Comparison of ENCODE assay signal across 8 cellular contexts in the genomic region with DNA sequence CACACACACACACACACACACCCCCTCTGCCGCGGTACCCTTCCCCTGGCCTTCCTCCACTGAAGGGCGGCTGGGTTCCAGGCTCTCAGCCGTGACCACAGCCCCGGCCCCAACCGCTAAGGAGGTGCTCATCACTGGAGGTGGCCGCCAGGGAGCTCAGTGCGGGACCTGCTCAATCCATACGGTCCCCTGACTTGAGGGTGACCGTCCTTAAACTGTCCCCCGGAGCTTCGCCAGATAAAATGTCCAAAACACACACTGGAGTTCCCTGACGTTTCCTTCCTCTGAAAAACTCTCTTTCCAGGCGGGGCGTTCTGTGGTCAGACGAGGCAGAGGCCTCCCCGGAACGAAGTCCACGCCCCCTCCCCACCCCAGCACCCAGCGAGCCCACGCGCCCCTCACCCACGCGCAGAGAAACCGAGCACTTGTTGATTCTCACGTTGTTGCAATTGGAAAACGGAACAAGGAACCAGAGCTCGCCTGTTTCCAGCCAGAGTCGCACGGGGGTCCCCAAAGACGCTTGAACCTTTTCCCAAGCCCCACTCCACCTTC. TPM values are rescaled to one million over a fixed set of nuclear protein-coding genes. Genes with fewer than 3 reads are reported as not detected.
DNase-seq lines count a peak whose midpoint lies in the region; ATAC-seq and TF ChIP-seq lines count a peak whose summit lies in the region.

No MANE protein-coding gene starts in this region.

- TF ChIP-seq CTCF in OCI-LY7 (conservative IDR thresholded peaks at IDR 0.05; ENCODE audit: low read length) (no peak), adrenal gland (IDR thresholded peaks at IDR 0.05) (no peak)

- H3K27ac ChIP-seq in GM23248 (no peak overlapping the region), OCI-LY7 (ENCODE audit: low read depth, low read length, poor library complexity, severe bottlenecking) (no peak overlapping the region), adrenal gland (peak overlapping the region in 4 of 5 donors; percentile 55 to 91 (median 81)), skeletal muscle tissue (ENCODE audit: low read depth, low read length) (peak overlapping the region; percentile 95)

- no peak for TF ChIP-seq POLR2A in adrenal gland (IDR thresholded peaks at IDR 0.05)

- H2AFZ ChIP-seq in GM23248, result peak overlapping the region; percentile 80
- H2AFZ ChIP-seq in OCI-LY7 (ENCODE audit: low read length), result no peak overlapping the region; the same call in 1 of the 2 replicates

- H4K20me1 ChIP-seq in GM23248 (ENCODE audit: insufficient read depth) (no peaks in the 10 kb centered on the region), OCI-LY7 (ENCODE audit: insufficient read depth, low read length) (no peaks in the 10 kb centered on the region; the same call in 1 of the 2 replicates)

- H3K4me3 ChIP-seq in GM23248 (peak overlapping the region; percentile 68), OCI-LY7 (ENCODE audit: low read depth, low read length, poor library complexity, severe bottlenecking) (peak overlapping the region; percentile 87), adrenal gland (peak overlapping the region in 2 of 4 donors; percentile 43 to 79), iPS-11a (ENCODE audit: low read depth, low read length) (peak overlapping the region; percentile 54), skeletal muscle tissue (ENCODE audit: low read length in 3 of 3) (peak overlapping the region; percentile 67 to 84 (median 80))

- WGBS in GM23248 (ENCODE audit: low coverage in 1 of 2, low lambda C conversion rate in 2 of 2, missing lambda C conversion rate in 2 of 2), 2 experiments, result 14 to 17% methylated on average over 29 to 30 of the region's 31 CpGs
- WGBS in adrenal gland, 4 donors, result 3 to 7% (median 7%) methylated on average over 15 to 31 of the region's 31 CpGs

- no TSS peak for BruUV-seq in OCI-LY7 (replicated peaks; lab: Mats Ljungman, UMichigan)

- peaks cover 47% of the 10 kb centered on the region for H3F3A ChIP-seq in GM23248 (ENCODE audit: insufficient read depth)

- H3K4me2 ChIP-seq in GM23248 (ENCODE audit: unreplicated experiment) (peak overlapping the region; percentile 67), OCI-LY7 (ENCODE audit: low read length) (peak overlapping the region; percentile 91)

- in situ Hi-C loops in GM23248 (cut with MboI), result no loop called here

- peaks cover 28% of the 10 kb centered on the region for H3K4me1 ChIP-seq in GM23248 (ENCODE audit: insufficient read depth)
- peaks cover 54% of the 10 kb centered on the region for H3K4me1 ChIP-seq in OCI-LY7 (ENCODE audit: insufficient read depth, low read length, poor library complexity, severe bottlenecking)
- peaks cover 0 to 36% of the 10 kb centered on the region in 2 donors for H3K4me1 ChIP-seq in adrenal gland (replicated peaks in 1 of 2)
- peaks cover 37 to 57% (median 53%) of the 10 kb centered on the region in 3 donors for H3K4me1 ChIP-seq in skeletal muscle tissue (ENCODE audit: control insufficient read depth in 3 of 3, insufficient read depth in 3 of 3, low read length in 3 of 3)

- ATAC-seq in HG03442 (IDR thresholded peaks at IDR 0.05; ENCODE audit: unreplicated experiment), result no peak

- H3K79me2 ChIP-seq in GM23248 (ENCODE audit: insufficient read depth) (no peaks in the 10 kb centered on the region), OCI-LY7 (ENCODE audit: insufficient read depth, low read depth, low read length) (peaks cover 43% of the 10 kb centered on the region)

- H3K9me3 ChIP-seq in GM23248 (ENCODE audit: low read depth), result no peaks in the 10 kb centered on the region
- H3K9me3 ChIP-seq in OCI-LY7 (ENCODE audit: low read length), result no peaks in the 10 kb centered on the region
- H3K9me3 ChIP-seq in adrenal gland (replicated peaks in 1 of 3), result no peaks in the 10 kb centered on the region
- H3K9me3 ChIP-seq in skeletal muscle tissue (ENCODE audit: control insufficient read depth in 3 of 3, low read length in 3 of 3), result no peaks in the 10 kb centered on the region

- no peak for DNase-seq in GM23248
- DNase-seq in OCI-LY7 (ENCODE audit: low spot score), result peak; percentile 36
- DNase-seq in adrenal gland, result peak in 6 of 7 donors; percentile 42 to 64 (median 55)
- no peak for DNase-seq in HEK293T (ENCODE audit: extremely low spot score)
- DNase-seq in effector CD8-positive, alpha-beta T cell (lab: John Stamatoyannopoulos, UW), result no peak

- no peaks in the 10 kb centered on the region for H3K36me3 ChIP-seq in GM23248 (ENCODE audit: low read depth)
- H3K36me3 ChIP-seq in OCI-LY7 (ENCODE audit: insufficient read depth, low read length), result peaks cover 7% of the 10 kb centered on the region
- no peaks in the 10 kb centered on the region for H3K36me3 ChIP-seq in adrenal gland (replicated peaks in 1 of 2)
- no peaks in the 10 kb centered on the region for H3K36me3 ChIP-seq in skeletal muscle tissue (ENCODE audit: control insufficient read depth in 3 of 3, insufficient read depth in 3 of 3, low read length in 3 of 3)

- POLR2A ChIA-PET in OCI-LY7 (lab: Charles Lee) (interaction anchor here (0.6 to 1.0 kb wide), 2 partner anchors 9 to 85 kb away, joined by 3 to 8 read pairs; no protein-coding TSS in a partner anchor), HEK293T (lab: Yijun Ruan, JAX) (no interaction called here)

- H3K9ac ChIP-seq in GM23248 (peak overlapping the region; percentile 66), skeletal muscle tissue (ENCODE audit: low read depth in 1 of 3, low read length in 3 of 3) (peak overlapping the region; percentile 86 to 95 (median 94))

- intact Hi-C loops in OCI-LY7 (cut with micrococcal nuclease; ENCODE audit: unreplicated experiment), result loop anchor here (5.0 kb wide), 1 partner anchor 34 kb away; no protein-coding TSS in a partner anchor
- intact Hi-C loops in adrenal gland (cut with DNase I), result no loop called here

- H3K9me2 ChIP-seq in GM23248 (ENCODE audit: insufficient read depth), result no peaks in the 10 kb centered on the region
- no peaks in the 10 kb centered on the region for H3K9me2 ChIP-seq in OCI-LY7 (ENCODE audit: insufficient read depth, low read length)

- CTCF ChIA-PET in OCI-LY7 (lab: Charles Lee; ENCODE audit: unreplicated experiment) (no interaction called here), HEK293T (lab: Yijun Ruan, JAX) (interaction anchor here (1.0 to 1.2 kb wide), 2 partner anchors 59 to 81 kb away, joined by 3 read pairs; no protein-coding TSS in a partner anchor)

- no peaks in the 10 kb centered on the region for H3K27me3 ChIP-seq in GM23248 (replicated peaks; ENCODE audit: insufficient read depth)
- no peaks in the 10 kb centered on the region for H3K27me3 ChIP-seq in adrenal gland
- no peaks in the 10 kb centered on the region for H3K27me3 ChIP-seq in skeletal muscle tissue (ENCODE audit: control insufficient read depth in 3 of 3, insufficient read depth in 3 of 3, low read length in 3 of 3)

TF ChIP-seq in HEK293T, 16 proteins besides CTCF, POLR2A, EP300 and RAD21:
- TF ChIP-seq CTBP1 (IDR thresholded peaks at IDR 0.05; ENCODE audit: borderline replicate concordance) (no peak), ARNT (IDR thresholded peaks at IDR 0.05) (no peak), FOXA1 (IDR thresholded peaks at IDR 0.05) (no peak), NFRKB (IDR thresholded peaks at IDR 0.05) (no peak), FOXM1 (IDR thresholded peaks at IDR 0.05; ENCODE audit: borderline replicate concordance) (no peak), FOXK2 (IDR thresholded peaks at IDR 0.05) (no peak), PKNOX1 (IDR thresholded peaks at IDR 0.05) (no peak), TARDBP (IDR thresholded peaks at IDR 0.05) (no peak), ELF4 (IDR thresholded peaks at IDR 0.05) (no peak), LEF1 (IDR thresholded peaks at IDR 0.05; ENCODE audit: borderline replicate concordance) (no peak), ZNF384 (IDR thresholded peaks at IDR 0.05) (no peak), SUZ12 (IDR thresholded peaks at IDR 0.05) (no peak)

RNA-seq across cellular contexts. Expression of gene MBP, which starts 1.4 kb away (rescaled TPM):
- 2.2 and 2.7 TPM in 2 replicates for total RNA-seq in GM23248 (2014; rRNA removed; shearing (Covaris generic))
- polyA plus RNA-seq in GM23248 (2016; fragmentation: Nextera tagmentation; extraction: Ambion mirVana) (2.9 and 3.3 TPM in 2 replicates), adrenal gland (1 to 10 TPM; 3.5 to 7.6 (median 6.2) TPM)
- 13.5 and 16.4 TPM in 2 replicates for total RNA-seq in OCI-LY7 (2014; rRNA removed; shearing (Covaris generic))
- total RNA-seq in OCI-LY7 (2022) (25.2 and 28.9 TPM in 2 replicates), adrenal gland (10 to 100 TPM; 11.2 to 23.7 (median 16.0) TPM), skeletal muscle tissue (22.4 TPM)

Comparison
In these comparisons a context has a peak if more than half of its experiments do, and no peak if none do; other contexts are left out.
1. DNase-seq: peak in OCI-LY7 (single experiment) and adrenal gland (6 of 7); none in GM23248 (single experiment), HEK293T (single experiment) and effector CD8-positive, alpha-beta T cell (single experiment).
2. H3K27ac ChIP-seq: peak in adrenal gland (4 of 5) and skeletal muscle tissue (single experiment); none in GM23248 (single experiment) and OCI-LY7 (single experiment).